Comparison of ENCODE assay signal across 13 cellular contexts in the genomic region with DNA sequence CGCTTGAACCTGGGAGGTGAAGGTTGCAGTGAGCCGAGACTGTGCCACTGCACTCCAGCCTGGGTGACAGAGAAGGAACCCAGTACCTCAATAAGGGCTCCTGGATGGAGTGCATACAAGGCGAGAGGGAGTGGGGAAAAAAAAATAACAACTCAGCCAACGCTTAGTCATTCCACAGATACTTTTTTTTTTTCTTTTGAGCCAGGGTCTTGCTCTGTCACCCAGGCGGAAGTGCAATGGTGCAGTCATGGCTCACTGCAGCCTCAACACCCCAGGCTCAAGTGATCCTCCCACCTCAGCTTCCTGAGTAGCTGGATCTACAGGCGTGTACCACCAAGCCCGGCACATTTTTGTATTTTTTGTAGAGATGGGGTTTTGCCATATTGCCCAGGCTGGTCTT. TPM values are rescaled to one million over a fixed set of nuclear protein-coding genes. Genes with fewer than 3 reads are reported as not detected.
DNase-seq lines count a peak whose midpoint lies in the region; ATAC-seq and TF ChIP-seq lines count a peak whose summit lies in the region.
"Had no signal": no experiment of that assay in that cellular context is flagged by ENCODE, and none has a peak within 500 bp of the region (broad histone marks: within the 10 kb centered on the region; RNA-seq: fewer than 3 reads in every experiment).

No MANE protein-coding gene starts in this region.

- H3K4me3 Mint-ChIP-seq in naive B cell = peak overlapping the region in 4 of 8 donors; percentile 15 to 47 (median 31)
- H3K4me3 Mint-ChIP-seq: activated T-cell treated with anti-CD3 and anti-CD28 coated beads, Interleukin-2, amount 50 U/mL, for 72 hours; natural killer cell had no signal

- H3K27me3 ChIP-seq in GM06990 (replicated peaks; ENCODE audit: control insufficient read depth, insufficient read depth, low read length) (0 out of 2 replicates have a peak, but pooled peaks cover 1% of the 10 kb centered on the region), adrenal gland (no peaks in the 10 kb centered on the region)

- 53 to 84% (median 65%) methylated on average over 7 of the region's 7 CpGs for WGBS in adrenal gland, 4 donors

- peaks cover 33 to 34% of the 10 kb centered on the region in 2 donors for H3K4me1 ChIP-seq in adrenal gland (replicated peaks in 1 of 2)

- peak; percentile 70 for ATAC-seq in HG03342 (IDR thresholded peaks at IDR 0.05; ENCODE audit: unreplicated experiment)
- ATAC-seq in naive B cell (ENCODE audit: low read depth in 2 of 2) = peak; percentile 23 to 52
- ATAC-seq: HCT116 had no signal

- no peaks in the 10 kb centered on the region for H3K9me3 ChIP-seq in adrenal gland (replicated peaks in 1 of 3)

- no peak for TF ChIP-seq CTCF in GM06990 (IDR thresholded peaks at IDR 0.05; ENCODE audit: insufficient read depth, low read length, poor library complexity, severe bottlenecking)
- no peak for TF ChIP-seq CTCF in adrenal gland (IDR thresholded peaks at IDR 0.05)
- TF ChIP-seq CTCF in GM10266 (IDR thresholded peaks at IDR 0.05; ENCODE audit: control insufficient read depth, insufficient read depth, low read depth, missing control alignments) = no peak

- DNase-seq in GM06990 (ENCODE audit: extremely low read depth, insufficient read length) (peak; percentile 51), adrenal gland (peak in 3 of 7 donors; percentile 31 to 49 (median 43)), naive B cell (no peak), GM10266 (ENCODE audit: extremely low spot score) (no peak), NOMO-1 (lab: John Stamatoyannopoulos, UW; ENCODE audit: unreplicated experiment in 2 of 2) (no peak), NCI-H187 treated with DMSO at 0.1 percent for 48 hours (lab: John Stamatoyannopoulos, UW) (no peak)
- no peak for DNase-seq in activated effector memory CD4-positive, alpha-beta T cell treated with Interleukin-2 at 50 U/mL for 16 hours
- DNase-seq: activated T-cell treated with anti-CD3 and anti-CD28 coated beads, Interleukin-2, amount 50 U/mL, for 72 hours; natural killer cell; NCI-H2081 treated with DMSO at 0.1 percent for 48 hours; T-helper 9 cell had no signal

- H3K4me3 ChIP-seq in GM06990 (replicated peaks; ENCODE audit: low read depth, low read length) (no peak overlapping the region), adrenal gland (no peak overlapping the region)

- H3K36me3 ChIP-seq in GM06990 (ENCODE audit: control insufficient read depth, insufficient read depth, low read length) (no peaks in the 10 kb centered on the region), adrenal gland (replicated peaks in 1 of 2) (no peaks in the 10 kb centered on the region)

- H3K4me1 Mint-ChIP-seq in naive B cell = peaks cover 15 to 31% (median 16%) of the 10 kb centered on the region in 3 donors

- H3K9me3 Mint-ChIP-seq in naive B cell = no peaks in the 10 kb centered on the region
- H3K9me3 Mint-ChIP-seq: activated T-cell treated with anti-CD3 and anti-CD28 coated beads, Interleukin-2, amount 50 U/mL, for 72 hours; natural killer cell had no signal

- intact Hi-C loops in adrenal gland (cut with DNase I) = loop anchor here in 1 of 2 donors (10.0 kb wide), 1 partner anchor 126 kb away; no protein-coding TSS in a partner anchor

- no peaks in the 10 kb centered on the region for H3K36me3 Mint-ChIP-seq in naive B cell
- H3K36me3 Mint-ChIP-seq: natural killer cell had no signal

- TF ChIP-seq POLR2A in adrenal gland (IDR thresholded peaks at IDR 0.05) = no peak

- peak overlapping the region in 4 of 5 donors; percentile 90 to 93 (median 92) for H3K27ac ChIP-seq in adrenal gland

- H3K27ac Mint-ChIP-seq in naive B cell = peak overlapping the region in 1 of 6 donors; percentile 58
- H3K27ac Mint-ChIP-seq: activated T-cell treated with anti-CD3 and anti-CD28 coated beads, Interleukin-2, amount 50 U/mL, for 72 hours had no signal

- H3K27me3 Mint-ChIP-seq in naive B cell = peaks cover 16 to 32% (median 24%) of the 10 kb centered on the region in 3 donors

RNA-seq across cellular contexts. Expression of a gene that starts 59.5 kb away (rescaled TPM):
- total RNA-seq in adrenal gland = 10 to 100 TPM in 4 of 8 donors, 1 to 10 TPM in 4; 1.5 to 34.1 (median 10.9) TPM
- polyA plus RNA-seq in adrenal gland (1 to 10 TPM; 5.3 to 6.2 (median 6.1) TPM), naive B cell (ENCODE audit: low read depth in 6 of 6) (1 to 10 TPM in 1 of 6 donors, under 1 TPM in 4, not detected in 1; 0.22 to 1.5 (median 0.64) TPM)
- total RNA-seq: activated T-cell treated with anti-CD3 and anti-CD28 coated beads, Interleukin-2, amount 50 U/mL, for 72 hours had no signal
